2 cellular contexts compared by ENCODE assay signal in the genomic region with DNA sequence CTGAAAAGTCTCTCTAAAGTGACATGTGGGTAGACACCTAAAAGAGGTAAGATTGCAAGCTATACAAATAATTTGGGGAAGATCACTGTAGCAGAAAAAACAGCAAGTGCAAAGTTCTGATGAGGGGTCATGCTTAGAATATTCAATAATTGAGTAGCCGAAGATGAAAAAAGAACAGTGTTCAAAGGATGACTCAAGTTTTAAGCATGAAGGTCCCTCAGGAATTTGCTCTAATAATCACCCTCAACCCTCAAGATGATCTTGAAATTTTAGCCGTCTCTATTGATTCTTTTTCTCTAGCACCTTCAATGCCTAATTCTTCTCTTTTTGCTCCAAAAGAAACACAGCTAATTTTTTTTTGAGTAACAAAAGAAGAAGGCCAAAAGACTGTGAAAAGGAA.
TF ChIP-seq lines count a peak whose summit lies in the region.

No MANE protein-coding gene starts in this region.

TF ChIP-seq in HCT116, 20 proteins besides CTCF, POLR2A, EP300 and RAD21 (continued from another document):
- TF ChIP-seq, protein P1, sequence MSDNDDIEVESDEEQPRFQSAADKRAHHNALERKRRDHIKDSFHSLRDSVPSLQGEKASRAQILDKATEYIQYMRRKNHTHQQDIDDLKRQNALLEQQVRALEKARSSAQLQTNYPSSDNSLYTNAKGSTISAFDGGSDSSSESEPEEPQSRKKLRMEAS (IDR thresholded peaks at IDR 0.05): no peak

TF ChIP-seq in SK-N-SH, 30 proteins besides CTCF, POLR2A, EP300 and RAD21 (continued from another document):
- TF ChIP-seq, protein P2, sequence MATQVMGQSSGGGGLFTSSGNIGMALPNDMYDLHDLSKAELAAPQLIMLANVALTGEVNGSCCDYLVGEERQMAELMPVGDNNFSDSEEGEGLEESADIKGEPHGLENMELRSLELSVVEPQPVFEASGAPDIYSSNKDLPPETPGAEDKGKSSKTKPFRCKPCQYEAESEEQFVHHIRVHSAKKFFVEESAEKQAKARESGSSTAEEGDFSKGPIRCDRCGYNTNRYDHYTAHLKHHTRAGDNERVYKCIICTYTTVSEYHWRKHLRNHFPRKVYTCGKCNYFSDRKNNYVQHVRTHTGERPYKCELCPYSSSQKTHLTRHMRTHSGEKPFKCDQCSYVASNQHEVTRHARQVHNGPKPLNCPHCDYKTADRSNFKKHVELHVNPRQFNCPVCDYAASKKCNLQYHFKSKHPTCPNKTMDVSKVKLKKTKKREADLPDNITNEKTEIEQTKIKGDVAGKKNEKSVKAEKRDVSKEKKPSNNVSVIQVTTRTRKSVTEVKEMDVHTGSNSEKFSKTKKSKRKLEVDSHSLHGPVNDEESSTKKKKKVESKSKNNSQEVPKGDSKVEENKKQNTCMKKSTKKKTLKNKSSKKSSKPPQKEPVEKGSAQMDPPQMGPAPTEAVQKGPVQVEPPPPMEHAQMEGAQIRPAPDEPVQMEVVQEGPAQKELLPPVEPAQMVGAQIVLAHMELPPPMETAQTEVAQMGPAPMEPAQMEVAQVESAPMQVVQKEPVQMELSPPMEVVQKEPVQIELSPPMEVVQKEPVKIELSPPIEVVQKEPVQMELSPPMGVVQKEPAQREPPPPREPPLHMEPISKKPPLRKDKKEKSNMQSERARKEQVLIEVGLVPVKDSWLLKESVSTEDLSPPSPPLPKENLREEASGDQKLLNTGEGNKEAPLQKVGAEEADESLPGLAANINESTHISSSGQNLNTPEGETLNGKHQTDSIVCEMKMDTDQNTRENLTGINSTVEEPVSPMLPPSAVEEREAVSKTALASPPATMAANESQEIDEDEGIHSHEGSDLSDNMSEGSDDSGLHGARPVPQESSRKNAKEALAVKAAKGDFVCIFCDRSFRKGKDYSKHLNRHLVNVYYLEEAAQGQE (IDR thresholded peaks at IDR 0.05; ENCODE audit: low read depth, low read length): no peak
- TF ChIP-seq YY1 (IDR thresholded peaks at IDR 0.05; ENCODE audit: low read depth): no peak
- TF ChIP-seq MXI1 (IDR thresholded peaks at IDR 0.05; ENCODE audit: low read depth, low read length): no peak
- no peak for TF ChIP-seq EZH2phosphoT487 (IDR thresholded peaks at IDR 0.05; ENCODE audit: borderline replicate concordance, low read depth)
- TF ChIP-seq TCF12 (IDR thresholded peaks at IDR 0.05): no peak
- TF ChIP-seq, protein P3, sequence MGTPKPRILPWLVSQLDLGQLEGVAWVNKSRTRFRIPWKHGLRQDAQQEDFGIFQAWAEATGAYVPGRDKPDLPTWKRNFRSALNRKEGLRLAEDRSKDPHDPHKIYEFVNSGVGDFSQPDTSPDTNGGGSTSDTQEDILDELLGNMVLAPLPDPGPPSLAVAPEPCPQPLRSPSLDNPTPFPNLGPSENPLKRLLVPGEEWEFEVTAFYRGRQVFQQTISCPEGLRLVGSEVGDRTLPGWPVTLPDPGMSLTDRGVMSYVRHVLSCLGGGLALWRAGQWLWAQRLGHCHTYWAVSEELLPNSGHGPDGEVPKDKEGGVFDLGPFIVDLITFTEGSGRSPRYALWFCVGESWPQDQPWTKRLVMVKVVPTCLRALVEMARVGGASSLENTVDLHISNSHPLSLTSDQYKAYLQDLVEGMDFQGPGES (IDR thresholded peaks at IDR 0.05; ENCODE audit: low read depth, low read length): no peak
- no peak for TF ChIP-seq NFIC (IDR thresholded peaks at IDR 0.05; ENCODE audit: borderline replicate concordance)
- TF ChIP-seq ELF1 (IDR thresholded peaks at IDR 0.05): no peak
- TF ChIP-seq TEAD4 (IDR thresholded peaks at IDR 0.05; ENCODE audit: borderline replicate concordance, insufficient read depth): no peak
- no peak for TF ChIP-seq RXRA (IDR thresholded peaks at IDR 0.05; ENCODE audit: borderline replicate concordance, low read depth)
- TF ChIP-seq FOXM1 (IDR thresholded peaks at IDR 0.05; ENCODE audit: low read depth): no peak
- TF ChIP-seq MEF2A (IDR thresholded peaks at IDR 0.05; ENCODE audit: borderline replicate concordance, low read depth): no peak
- TF ChIP-seq, protein P4, sequence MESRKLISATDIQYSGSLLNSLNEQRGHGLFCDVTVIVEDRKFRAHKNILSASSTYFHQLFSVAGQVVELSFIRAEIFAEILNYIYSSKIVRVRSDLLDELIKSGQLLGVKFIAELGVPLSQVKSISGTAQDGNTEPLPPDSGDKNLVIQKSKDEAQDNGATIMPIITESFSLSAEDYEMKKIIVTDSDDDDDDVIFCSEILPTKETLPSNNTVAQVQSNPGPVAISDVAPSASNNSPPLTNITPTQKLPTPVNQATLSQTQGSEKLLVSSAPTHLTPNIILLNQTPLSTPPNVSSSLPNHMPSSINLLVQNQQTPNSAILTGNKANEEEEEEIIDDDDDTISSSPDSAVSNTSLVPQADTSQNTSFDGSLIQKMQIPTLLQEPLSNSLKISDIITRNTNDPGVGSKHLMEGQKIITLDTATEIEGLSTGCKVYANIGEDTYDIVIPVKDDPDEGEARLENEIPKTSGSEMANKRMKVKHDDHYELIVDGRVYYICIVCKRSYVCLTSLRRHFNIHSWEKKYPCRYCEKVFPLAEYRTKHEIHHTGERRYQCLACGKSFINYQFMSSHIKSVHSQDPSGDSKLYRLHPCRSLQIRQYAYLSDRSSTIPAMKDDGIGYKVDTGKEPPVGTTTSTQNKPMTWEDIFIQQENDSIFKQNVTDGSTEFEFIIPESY (IDR thresholded peaks at IDR 0.05; ENCODE audit: borderline replicate concordance, low read depth): no peak
- TF ChIP-seq RFX5 (IDR thresholded peaks at IDR 0.05; ENCODE audit: low read length): no peak
- no peak for TF ChIP-seq NRF1 (IDR thresholded peaks at IDR 0.05; ENCODE audit: low read depth, low read length)
